Comparison of ENCODE assay signal across 1 cellular context in the genomic region with DNA sequence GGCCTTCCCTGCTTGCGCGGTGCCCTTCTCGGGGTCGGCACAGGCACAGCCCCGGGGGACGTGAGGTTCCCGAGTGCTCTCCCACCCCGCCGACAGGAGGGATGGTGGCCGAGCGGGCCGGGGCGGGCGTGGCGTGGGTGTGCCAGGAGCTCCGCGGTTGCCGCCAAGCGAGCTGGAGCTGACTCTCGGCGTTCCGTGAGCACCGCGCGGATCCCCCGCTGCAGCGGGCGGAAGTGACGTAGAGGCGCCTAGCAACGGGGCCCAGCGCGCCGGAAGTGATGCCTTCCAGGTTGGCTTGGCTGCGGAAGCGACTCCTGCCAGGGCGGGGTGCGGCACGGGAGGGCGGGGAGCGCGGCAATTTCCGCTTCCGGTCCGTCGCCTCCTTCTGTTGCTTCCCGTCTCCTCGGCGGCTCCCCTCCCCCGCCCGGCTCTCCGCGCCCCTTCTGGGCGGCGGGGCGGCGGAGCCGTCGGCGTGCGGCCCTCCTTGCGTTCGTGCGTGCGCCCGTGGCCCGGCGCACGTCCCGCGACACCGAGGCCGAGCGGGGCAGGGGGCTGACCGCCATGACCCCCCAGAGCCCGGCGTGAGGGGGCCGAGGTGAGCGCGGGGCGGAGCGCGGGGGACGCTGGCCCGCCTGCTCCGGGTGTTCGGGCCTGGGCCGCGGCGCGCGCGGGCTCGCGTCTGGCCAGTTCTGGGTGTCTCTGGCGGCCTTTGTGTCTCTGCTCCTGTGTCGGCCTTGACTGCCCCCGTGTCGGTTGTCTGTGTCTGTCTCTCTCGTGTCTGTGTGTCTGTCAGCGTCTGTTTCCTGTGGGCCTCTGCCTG.
TF ChIP-seq lines count a peak whose summit lies in the region.

A gene (plus strand): TSS at position 386 of the 820 bp plus-strand sequence. CDS start 3,402 bp downstream, outside the sequence.

TF ChIP-seq in K562, 482 proteins besides CTCF, POLR2A, EP300 and RAD21 (continued from another document and continues in another):
- TF ChIP-seq, protein P1, sequence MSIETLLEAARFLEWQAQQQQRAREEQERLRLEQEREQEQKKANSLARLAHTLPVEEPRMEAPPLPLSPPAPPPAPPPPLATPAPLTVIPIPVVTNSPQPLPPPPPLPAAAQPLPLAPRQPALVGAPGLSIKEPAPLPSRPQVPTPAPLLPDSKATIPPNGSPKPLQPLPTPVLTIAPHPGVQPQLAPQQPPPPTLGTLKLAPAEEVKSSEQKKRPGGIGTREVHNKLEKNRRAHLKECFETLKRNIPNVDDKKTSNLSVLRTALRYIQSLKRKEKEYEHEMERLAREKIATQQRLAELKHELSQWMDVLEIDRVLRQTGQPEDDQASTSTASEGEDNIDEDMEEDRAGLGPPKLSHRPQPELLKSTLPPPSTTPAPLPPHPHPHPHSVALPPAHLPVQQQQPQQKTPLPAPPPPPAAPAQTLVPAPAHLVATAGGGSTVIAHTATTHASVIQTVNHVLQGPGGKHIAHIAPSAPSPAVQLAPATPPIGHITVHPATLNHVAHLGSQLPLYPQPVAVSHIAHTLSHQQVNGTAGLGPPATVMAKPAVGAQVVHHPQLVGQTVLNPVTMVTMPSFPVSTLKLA (conservative IDR thresholded peaks at IDR 0.05), result peak; percentile 75 to 86; a peak in 3 of 4 replicates
- TF ChIP-seq CXXC5 (CRISPR knock-in tag; IDR thresholded peaks at IDR 0.05), result peak; percentile 89
- no peak for TF ChIP-seq TOE1 (IDR thresholded peaks at IDR 0.05; ENCODE audit: borderline replicate concordance)
- no peak for TF ChIP-seq TOE1 (CRISPR knock-in tag; IDR thresholded peaks at IDR 0.05; ENCODE audit: borderline replicate concordance, low read depth)
- peak; percentile 47 for TF ChIP-seq FUS (optimal IDR thresholded peaks at IDR 0.05; ENCODE audit: low read depth, low read length)
- TF ChIP-seq CREB1 (IDR thresholded peaks at IDR 0.05), result peak; percentile 95
- TF ChIP-seq CREB1 (CRISPR knock-in tag; IDR thresholded peaks at IDR 0.05), result peak; percentile 95
- TF ChIP-seq PHF8 (IDR thresholded peaks at IDR 0.05; ENCODE audit: borderline replicate concordance, low read length), result peak; percentile 91; the same call in 1 of the 2 replicates
- peak; percentile 57 for TF ChIP-seq TAF1 (IDR thresholded peaks at IDR 0.05; ENCODE audit: control insufficient read depth, extremely low read depth, insufficient read depth, low read length, severe bottlenecking)
- peak; percentile 51; the same call in 1 of the 2 replicates for TF ChIP-seq MTA3 (IDR thresholded peaks at IDR 0.05; ENCODE audit: borderline replicate concordance)
- TF ChIP-seq, protein P2, sequence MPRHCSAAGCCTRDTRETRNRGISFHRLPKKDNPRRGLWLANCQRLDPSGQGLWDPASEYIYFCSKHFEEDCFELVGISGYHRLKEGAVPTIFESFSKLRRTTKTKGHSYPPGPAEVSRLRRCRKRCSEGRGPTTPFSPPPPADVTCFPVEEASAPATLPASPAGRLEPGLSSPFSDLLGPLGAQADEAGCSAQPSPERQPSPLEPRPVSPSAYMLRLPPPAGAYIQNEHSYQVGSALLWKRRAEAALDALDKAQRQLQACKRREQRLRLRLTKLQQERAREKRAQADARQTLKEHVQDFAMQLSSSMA (CRISPR knock-in tag; IDR thresholded peaks at IDR 0.05), result peak; percentile 38; the same call in 1 of the 2 replicates
- no peak for TF ChIP-seq HDAC2 (IDR thresholded peaks at IDR 0.05)
- no peak for TF ChIP-seq SMAD2 (IDR thresholded peaks at IDR 0.05; ENCODE audit: low read depth, low read length)
- no peak for TF ChIP-seq ZNF174 (CRISPR knock-in tag; IDR thresholded peaks at IDR 0.05)
- TF ChIP-seq NONO (IDR thresholded peaks at IDR 0.05; ENCODE audit: low read depth in 2 of 2, low read length in 1 of 2), result peak in 1 of 2 experiments; percentile 92; a peak in 2 of 4 replicates
- TF ChIP-seq ETV1 (tag; conservative IDR thresholded peaks at IDR 0.05; ENCODE audit: low read depth), result peak; percentile 92
- peak; percentile 79 for TF ChIP-seq KDM5B (IDR thresholded peaks at IDR 0.05; ENCODE audit: insufficient replicate concordance, low read depth, low read length)
- TF ChIP-seq XRCC5 (IDR thresholded peaks at IDR 0.05; ENCODE audit: low read depth, low read length), result no peak
- TF ChIP-seq, protein P3, sequence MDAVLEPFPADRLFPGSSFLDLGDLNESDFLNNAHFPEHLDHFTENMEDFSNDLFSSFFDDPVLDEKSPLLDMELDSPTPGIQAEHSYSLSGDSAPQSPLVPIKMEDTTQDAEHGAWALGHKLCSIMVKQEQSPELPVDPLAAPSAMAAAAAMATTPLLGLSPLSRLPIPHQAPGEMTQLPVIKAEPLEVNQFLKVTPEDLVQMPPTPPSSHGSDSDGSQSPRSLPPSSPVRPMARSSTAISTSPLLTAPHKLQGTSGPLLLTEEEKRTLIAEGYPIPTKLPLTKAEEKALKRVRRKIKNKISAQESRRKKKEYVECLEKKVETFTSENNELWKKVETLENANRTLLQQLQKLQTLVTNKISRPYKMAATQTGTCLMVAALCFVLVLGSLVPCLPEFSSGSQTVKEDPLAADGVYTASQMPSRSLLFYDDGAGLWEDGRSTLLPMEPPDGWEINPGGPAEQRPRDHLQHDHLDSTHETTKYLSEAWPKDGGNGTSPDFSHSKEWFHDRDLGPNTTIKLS (IDR thresholded peaks at IDR 0.05; ENCODE audit: borderline replicate concordance, low read depth), result peak; percentile 73
- TF ChIP-seq ZNF778 (CRISPR knock-in tag; IDR thresholded peaks at IDR 0.05), result no peak
- no peak for TF ChIP-seq RCOR1 (IDR thresholded peaks at IDR 0.05; ENCODE audit: borderline replicate concordance in 1 of 2, low read depth in 2 of 2, low read length in 2 of 2)
- TF ChIP-seq BACH1 (tag; IDR thresholded peaks at IDR 0.05), result no peak
- TF ChIP-seq, protein P4, sequence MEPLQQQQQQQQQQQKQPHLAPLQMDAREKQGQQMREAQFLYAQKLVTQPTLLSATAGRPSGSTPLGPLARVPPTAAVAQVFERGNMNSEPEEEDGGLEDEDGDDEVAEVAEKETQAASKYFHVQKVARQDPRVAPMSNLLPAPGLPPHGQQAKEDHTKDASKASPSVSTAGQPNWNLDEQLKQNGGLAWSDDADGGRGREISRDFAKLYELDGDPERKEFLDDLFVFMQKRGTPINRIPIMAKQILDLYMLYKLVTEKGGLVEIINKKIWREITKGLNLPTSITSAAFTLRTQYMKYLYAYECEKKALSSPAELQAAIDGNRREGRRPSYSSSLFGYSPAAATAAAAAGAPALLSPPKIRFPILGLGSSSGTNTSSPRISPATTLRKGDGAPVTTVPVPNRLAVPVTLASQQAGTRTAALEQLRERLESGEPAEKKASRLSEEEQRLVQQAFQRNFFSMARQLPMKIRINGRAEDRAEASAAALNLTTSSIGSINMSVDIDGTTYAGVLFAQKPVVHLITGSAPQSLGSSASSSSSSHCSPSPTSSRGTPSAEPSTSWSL (CRISPR knock-in tag; IDR thresholded peaks at IDR 0.05; ENCODE audit: borderline replicate concordance), result no peak
- TF ChIP-seq, protein P5, sequence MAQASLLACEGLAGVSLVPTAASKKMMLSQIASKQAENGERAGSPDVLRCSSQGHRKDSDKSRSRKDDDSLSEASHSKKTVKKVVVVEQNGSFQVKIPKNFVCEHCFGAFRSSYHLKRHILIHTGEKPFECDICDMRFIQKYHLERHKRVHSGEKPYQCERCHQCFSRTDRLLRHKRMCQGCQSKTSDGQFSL (CRISPR knock-in tag; IDR thresholded peaks at IDR 0.05), result no peak
- TF ChIP-seq, protein P5 (tag; IDR thresholded peaks at IDR 0.05), result no peak
- TF ChIP-seq HMG20A (CRISPR knock-in tag; conservative IDR thresholded peaks at IDR 0.05), result no peak
- no peak for TF ChIP-seq RAD51 (IDR thresholded peaks at IDR 0.05; ENCODE audit: borderline replicate concordance, low read depth)
- no peak; the same call in 1 of the 2 replicates for TF ChIP-seq RNF2 (IDR thresholded peaks at IDR 0.05)
- TF ChIP-seq FOSL1 (tag; conservative IDR thresholded peaks at IDR 0.05), result peak; percentile 45; the same call in 1 of the 2 replicates
- TF ChIP-seq SP2 (IDR thresholded peaks at IDR 0.05; ENCODE audit: extremely low read depth, low read depth, low read length, poor library complexity, severe bottlenecking), result no peak
- no peak for TF ChIP-seq ZNF197 (CRISPR knock-in tag; IDR thresholded peaks at IDR 0.05; ENCODE audit: low read depth)
- TF ChIP-seq ZNF232 (CRISPR knock-in tag; IDR thresholded peaks at IDR 0.05), result no peak
- no peak for TF ChIP-seq NELFE (IDR thresholded peaks at IDR 0.05; ENCODE audit: insufficient read depth, insufficient read length)
- peak; percentile 74 for TF ChIP-seq ZFX (CRISPR knock-in tag; IDR thresholded peaks at IDR 0.05)
- TF ChIP-seq DPF2 (IDR thresholded peaks at IDR 0.05), result no peak
- no peak for TF ChIP-seq SMARCE1 (IDR thresholded peaks at IDR 0.05)
- peak; percentile 90 for TF ChIP-seq C11orf30 (IDR thresholded peaks at IDR 0.05; ENCODE audit: low read depth)
- peak; percentile 58; the same call in 1 of the 2 replicates for TF ChIP-seq EP400 (IDR thresholded peaks at IDR 0.05)
- peak; percentile 98 for TF ChIP-seq GABPB1 (CRISPR knock-in tag; IDR thresholded peaks at IDR 0.05)
- TF ChIP-seq TEAD4 (IDR thresholded peaks at IDR 0.05; ENCODE audit: low read length), result no peak
- TF ChIP-seq TEAD4 (CRISPR knock-in tag; IDR thresholded peaks at IDR 0.05; ENCODE audit: borderline replicate concordance), result no peak
- peak; percentile 90 for TF ChIP-seq SMAD4 (CRISPR knock-in tag; conservative IDR thresholded peaks at IDR 0.05)
- TF ChIP-seq ETV6 (IDR thresholded peaks at IDR 0.05; ENCODE audit: borderline replicate concordance in 1 of 2, low read depth in 2 of 2, low read length in 1 of 2), result peak; percentile 82 to 83; a peak in 2 of 4 replicates
- no peak for TF ChIP-seq ETV6 (CRISPR knock-in tag; IDR thresholded peaks at IDR 0.05; ENCODE audit: borderline replicate concordance)
- peak; percentile 90 for TF ChIP-seq RB1 (IDR thresholded peaks at IDR 0.05; ENCODE audit: low read depth)
- peak; percentile 76; the same call in 1 of the 2 replicates for TF ChIP-seq CTBP1 (IDR thresholded peaks at IDR 0.05; ENCODE audit: borderline replicate concordance)
- peak; percentile 94 for TF ChIP-seq ELF1 (tag; IDR thresholded peaks at IDR 0.05)
- no peak for TF ChIP-seq ETS2 (tag; IDR thresholded peaks at IDR 0.05; ENCODE audit: borderline replicate concordance, poor library complexity, severe bottlenecking)
- TF ChIP-seq TRIM24 (IDR thresholded peaks at IDR 0.05), result 0 out of 4 replicates have a peak, but pooled peaks of 1 of the 2 experiments have one; percentile 22
- no peak; the same call in 1 of the 2 replicates for TF ChIP-seq TARDBP (IDR thresholded peaks at IDR 0.05)
- TF ChIP-seq, protein P6, sequence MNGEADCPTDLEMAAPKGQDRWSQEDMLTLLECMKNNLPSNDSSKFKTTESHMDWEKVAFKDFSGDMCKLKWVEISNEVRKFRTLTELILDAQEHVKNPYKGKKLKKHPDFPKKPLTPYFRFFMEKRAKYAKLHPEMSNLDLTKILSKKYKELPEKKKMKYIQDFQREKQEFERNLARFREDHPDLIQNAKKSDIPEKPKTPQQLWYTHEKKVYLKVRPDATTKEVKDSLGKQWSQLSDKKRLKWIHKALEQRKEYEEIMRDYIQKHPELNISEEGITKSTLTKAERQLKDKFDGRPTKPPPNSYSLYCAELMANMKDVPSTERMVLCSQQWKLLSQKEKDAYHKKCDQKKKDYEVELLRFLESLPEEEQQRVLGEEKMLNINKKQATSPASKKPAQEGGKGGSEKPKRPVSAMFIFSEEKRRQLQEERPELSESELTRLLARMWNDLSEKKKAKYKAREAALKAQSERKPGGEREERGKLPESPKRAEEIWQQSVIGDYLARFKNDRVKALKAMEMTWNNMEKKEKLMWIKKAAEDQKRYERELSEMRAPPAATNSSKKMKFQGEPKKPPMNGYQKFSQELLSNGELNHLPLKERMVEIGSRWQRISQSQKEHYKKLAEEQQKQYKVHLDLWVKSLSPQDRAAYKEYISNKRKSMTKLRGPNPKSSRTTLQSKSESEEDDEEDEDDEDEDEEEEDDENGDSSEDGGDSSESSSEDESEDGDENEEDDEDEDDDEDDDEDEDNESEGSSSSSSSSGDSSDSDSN (IDR thresholded peaks at IDR 0.05; ENCODE audit: borderline replicate concordance in 1 of 2, low read depth in 2 of 2, low read length in 2 of 2), result peak; percentile 45 to 93; a peak in 2 of 4 replicates
- TF ChIP-seq, protein P7, sequence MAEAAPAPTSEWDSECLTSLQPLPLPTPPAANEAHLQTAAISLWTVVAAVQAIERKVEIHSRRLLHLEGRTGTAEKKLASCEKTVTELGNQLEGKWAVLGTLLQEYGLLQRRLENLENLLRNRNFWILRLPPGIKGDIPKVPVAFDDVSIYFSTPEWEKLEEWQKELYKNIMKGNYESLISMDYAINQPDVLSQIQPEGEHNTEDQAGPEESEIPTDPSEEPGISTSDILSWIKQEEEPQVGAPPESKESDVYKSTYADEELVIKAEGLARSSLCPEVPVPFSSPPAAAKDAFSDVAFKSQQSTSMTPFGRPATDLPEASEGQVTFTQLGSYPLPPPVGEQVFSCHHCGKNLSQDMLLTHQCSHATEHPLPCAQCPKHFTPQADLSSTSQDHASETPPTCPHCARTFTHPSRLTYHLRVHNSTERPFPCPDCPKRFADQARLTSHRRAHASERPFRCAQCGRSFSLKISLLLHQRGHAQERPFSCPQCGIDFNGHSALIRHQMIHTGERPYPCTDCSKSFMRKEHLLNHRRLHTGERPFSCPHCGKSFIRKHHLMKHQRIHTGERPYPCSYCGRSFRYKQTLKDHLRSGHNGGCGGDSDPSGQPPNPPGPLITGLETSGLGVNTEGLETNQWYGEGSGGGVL (CRISPR knock-in tag; IDR thresholded peaks at IDR 0.05), result no peak
- TF ChIP-seq KLF6 (CRISPR knock-in tag; IDR thresholded peaks at IDR 0.05; ENCODE audit: borderline replicate concordance), result peak; percentile 32; the same call in 1 of the 2 replicates
- TF ChIP-seq, protein P8, sequence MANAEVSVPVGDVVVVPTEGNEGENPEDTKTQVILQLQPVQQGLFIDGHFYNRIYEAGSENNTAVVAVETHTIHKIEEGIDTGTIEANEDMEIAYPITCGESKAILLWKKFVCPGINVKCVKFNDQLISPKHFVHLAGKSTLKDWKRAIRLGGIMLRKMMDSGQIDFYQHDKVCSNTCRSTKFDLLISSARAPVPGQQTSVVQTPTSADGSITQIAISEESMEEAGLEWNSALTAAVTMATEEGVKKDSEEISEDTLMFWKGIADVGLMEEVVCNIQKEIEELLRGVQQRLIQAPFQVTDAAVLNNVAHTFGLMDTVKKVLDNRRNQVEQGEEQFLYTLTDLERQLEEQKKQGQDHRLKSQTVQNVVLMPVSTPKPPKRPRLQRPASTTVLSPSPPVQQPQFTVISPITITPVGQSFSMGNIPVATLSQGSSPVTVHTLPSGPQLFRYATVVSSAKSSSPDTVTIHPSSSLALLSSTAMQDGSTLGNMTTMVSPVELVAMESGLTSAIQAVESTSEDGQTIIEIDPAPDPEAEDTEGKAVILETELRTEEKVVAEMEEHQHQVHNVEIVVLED (CRISPR knock-in tag; IDR thresholded peaks at IDR 0.05), result peak; percentile 77
- peak; percentile 74 for TF ChIP-seq SP1 (CRISPR knock-in tag; IDR thresholded peaks at IDR 0.05)
- TF ChIP-seq MEIS2 (IDR thresholded peaks at IDR 0.05; ENCODE audit: partially characterized antibody), result no peak
- TF ChIP-seq TEAD1 (CRISPR knock-in tag; IDR thresholded peaks at IDR 0.05), result 0 out of 4 replicates have a peak, but pooled peaks of 1 of the 2 experiments have one; percentile 11
